ENCODE assay signal across 8 cellular contexts in the genomic region with DNA sequence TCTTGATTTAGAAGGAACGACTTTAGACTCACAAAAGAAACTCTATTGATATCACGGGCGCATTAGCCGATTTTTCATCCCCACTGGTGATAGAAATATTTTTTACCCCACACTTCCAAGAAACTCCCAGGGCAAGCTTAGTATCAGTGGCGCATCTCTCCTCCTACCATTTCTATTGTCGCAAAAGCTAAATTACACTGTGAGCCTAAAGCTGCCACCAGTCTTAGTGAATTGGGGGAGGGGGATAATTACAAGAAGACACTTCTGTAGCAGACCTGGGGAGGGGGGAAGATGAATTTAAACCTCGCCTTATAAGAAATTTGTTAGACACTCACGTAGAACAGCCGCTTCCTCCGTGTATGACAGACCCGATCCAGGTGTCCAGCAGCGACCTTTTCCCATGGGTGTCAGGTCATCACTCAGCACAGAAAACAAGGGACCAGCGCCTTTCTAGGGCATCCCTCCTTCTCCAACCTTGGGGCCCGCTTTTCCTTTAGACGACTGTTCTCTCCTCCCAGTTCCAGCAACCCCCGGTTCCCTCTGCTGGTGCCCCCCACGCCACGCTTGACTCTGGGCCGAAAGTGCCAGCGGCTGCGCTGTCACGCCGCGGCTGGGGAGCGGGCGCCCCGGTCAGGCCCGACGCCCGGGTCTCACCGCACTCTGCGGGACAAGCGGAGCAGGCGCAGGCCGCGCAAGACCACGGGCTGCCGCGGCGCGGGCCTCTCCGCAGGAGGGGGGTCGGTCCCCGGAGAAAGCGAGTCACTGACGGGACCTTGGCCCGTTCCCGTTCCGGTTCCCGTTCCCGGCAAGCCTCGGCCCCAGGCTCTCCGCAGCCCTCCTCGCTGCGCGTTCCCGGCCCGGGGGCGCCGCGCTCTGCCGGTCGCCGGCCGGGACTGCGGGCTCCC. TPM values are rescaled to one million over a fixed set of nuclear protein-coding genes. Genes with fewer than 3 reads are reported as not detected.
DNase-seq lines count a peak whose midpoint lies in the region; ATAC-seq and TF ChIP-seq lines count a peak whose summit lies in the region.

No MANE protein-coding gene starts in this region.

- no peaks in the 10 kb centered on the region for H4K20me1 ChIP-seq in OCI-LY7 (ENCODE audit: insufficient read depth, low read length)

- H3K9me3 ChIP-seq in OCI-LY7 (ENCODE audit: low read length) = no peaks in the 10 kb centered on the region
- no peaks in the 10 kb centered on the region for H3K9me3 ChIP-seq in mesodermal cell (ENCODE audit: control insufficient read depth, low read length)
- H3K9me3 ChIP-seq in tibial nerve = no peaks in the 10 kb centered on the region

- peak overlapping the region; percentile 73 for H3K4me3 ChIP-seq in AG04449 (ENCODE audit: low read depth, low read length)
- peak overlapping the region; percentile 64 for H3K4me3 ChIP-seq in OCI-LY7 (ENCODE audit: low read depth, low read length, poor library complexity, severe bottlenecking)
- peak overlapping the region; percentile 30 to 92 (median 81) for H3K4me3 ChIP-seq in dorsolateral prefrontal cortex
- H3K4me3 ChIP-seq in mesodermal cell (ENCODE audit: extremely low read depth, insufficient read depth, low read length, poor library complexity, severe bottlenecking) = peak overlapping the region; percentile 58
- H3K4me3 ChIP-seq in tibial nerve = peak overlapping the region; percentile 58 to 71 (median 67)

- POLR2A ChIA-PET in AG04449 (lab: Yijun Ruan, JAX) = no interaction called here
- POLR2A ChIA-PET in OCI-LY7 (lab: Charles Lee) = no interaction called here

- CTCF ChIA-PET in AG04449 (lab: Yijun Ruan, JAX) (interaction anchor here (0.9 to 2.9 kb wide), 4 partner anchors 9 to 40 kb away, joined by 3 to 14 read pairs (median 4); no protein-coding TSS in a partner anchor), OCI-LY7 (lab: Charles Lee; ENCODE audit: unreplicated experiment) (no interaction called here)

- DNase-seq in AG04449 (ENCODE audit: low read depth, low spot score) = no peak
- DNase-seq in GM13976 (ENCODE audit: low spot score) = peak; percentile 10
- no peak for DNase-seq in OCI-LY7 (ENCODE audit: low spot score)
- peak in 7 of 10 donors; percentile 27 to 70 (median 48) for DNase-seq in dorsolateral prefrontal cortex
- DNase-seq in tibial nerve (ENCODE audit: low spot score in 2 of 2) = no peak
- DNase-seq in NCI-H2029 (lab: John Stamatoyannopoulos, UW) = no peak

- no peak overlapping the region for H2AFZ ChIP-seq in OCI-LY7 (ENCODE audit: low read length)

- no peak for ATAC-seq in GM21717 (IDR thresholded peaks at IDR 0.05; ENCODE audit: unreplicated experiment)

- no peaks in the 10 kb centered on the region for H3K36me3 ChIP-seq in OCI-LY7 (ENCODE audit: insufficient read depth, low read length)
- peaks cover 15% of the 10 kb centered on the region for H3K36me3 ChIP-seq in mesodermal cell (ENCODE audit: control insufficient read depth, insufficient read depth, low read length)
- no peaks in the 10 kb centered on the region for H3K36me3 ChIP-seq in tibial nerve

- in situ Hi-C loops in GM13976 (cut with MboI; ENCODE audit: low sequenced_read_pairs, unreplicated experiment) = no loop called here

- peaks cover 5% of the 10 kb centered on the region for H3K4me1 ChIP-seq in OCI-LY7 (ENCODE audit: insufficient read depth, low read length, poor library complexity, severe bottlenecking)
- peaks cover 44% of the 10 kb centered on the region for H3K4me1 ChIP-seq in mesodermal cell (ENCODE audit: control insufficient read depth, insufficient read depth, low read length, poor library complexity, severe bottlenecking)
- peaks cover 0 to 45% (median 14%) of the 10 kb centered on the region in 4 donors for H3K4me1 ChIP-seq in tibial nerve

- TF ChIP-seq EP300 in tibial nerve (IDR thresholded peaks at IDR 0.05) = no peak

- no peak for TF ChIP-seq CTCF in AG04449 (IDR thresholded peaks at IDR 0.05; ENCODE audit: insufficient read depth, low read length, missing control alignments)
- TF ChIP-seq CTCF in GM13976 (IDR thresholded peaks at IDR 0.05; ENCODE audit: borderline replicate concordance, control extremely low read depth, extremely low read depth, insufficient read depth, missing control alignments) = no peak
- no peak for TF ChIP-seq CTCF in OCI-LY7 (conservative IDR thresholded peaks at IDR 0.05; ENCODE audit: low read length)
- TF ChIP-seq CTCF in dorsolateral prefrontal cortex (IDR thresholded peaks at IDR 0.05 in 54 of 56, conservative IDR thresholded peaks at IDR 0.05 in 2 of 56; ENCODE audit: low read depth in 1 of 56, partially characterized antibody in 56 of 56) = peak in 8 of 56 donors; percentile 24 to 63 (median 45)
- peak in 1 of 5 experiments; percentile 45 for TF ChIP-seq CTCF in tibial nerve (IDR thresholded peaks at IDR 0.05)

- no peaks in the 10 kb centered on the region for H3K9me2 ChIP-seq in OCI-LY7 (ENCODE audit: insufficient read depth, low read length)

- H3K79me2 ChIP-seq in OCI-LY7 (ENCODE audit: insufficient read depth, low read depth, low read length) = no peaks in the 10 kb centered on the region

- no TSS peak for BruUV-seq in OCI-LY7 (replicated peaks; lab: Mats Ljungman, UMichigan)

- no peaks in the 10 kb centered on the region for H3K27me3 ChIP-seq in dorsolateral prefrontal cortex
- no peaks in the 10 kb centered on the region for H3K27me3 ChIP-seq in tibial nerve

- TF ChIP-seq POLR2A in tibial nerve (IDR thresholded peaks at IDR 0.05) = no peak

- intact Hi-C loops in OCI-LY7 (cut with micrococcal nuclease; ENCODE audit: unreplicated experiment) (no loop called here), dorsolateral prefrontal cortex (cut with DNase I) (loop anchor here (2.0 to 5.0 kb wide), 5 partner anchors 37 to 63 kb away; partner anchors contain the start of gene ZSCAN20 (in 1 of the 2))

- H3K27ac ChIP-seq in OCI-LY7 (ENCODE audit: low read depth, low read length, poor library complexity, severe bottlenecking) (no peak overlapping the region), dorsolateral prefrontal cortex (peak overlapping the region in 52 of 59 donors; percentile 7 to 91 (median 76)), mesodermal cell (ENCODE audit: low read depth, low read length, severe bottlenecking) (peak overlapping the region; percentile 54), tibial nerve (peak overlapping the region in 3 of 4 donors; percentile 44 to 70 (median 69))

- WGBS in mesodermal cell (ENCODE audit: insufficient coverage in 2 of 2), 2 experiments = 1 to 2% methylated on average over 50 to 59 of the region's 66 CpGs
- 8 to 22% methylated on average over 25 to 47 of the region's 66 CpGs for whole genome bisulfite sequencing in tibial nerve, 2 donors

- peak overlapping the region; percentile 63; the same call in 1 of the 2 replicates for H3K4me2 ChIP-seq in OCI-LY7 (ENCODE audit: low read length)

RNA-seq across cellular contexts. Expression of gene PHC2, which starts 0.8 kb away (rescaled TPM):
- total RNA-seq in OCI-LY7 (2014; rRNA removed; shearing (Covaris generic)) = 31.0 and 34.0 TPM in 2 replicates
- total RNA-seq in OCI-LY7 (2022) = 35.0 and 42.1 TPM in 2 replicates
- 100 to 1,000 TPM in 34 of 120 experiments, 10 to 100 TPM in 86; 68.2 to 158 (median 93.1) TPM for total RNA-seq in dorsolateral prefrontal cortex
- 179 TPM for polyA plus RNA-seq in mesodermal cell (2013, experiment 1 of 2)
- polyA plus RNA-seq in mesodermal cell (2013, experiment 2 of 2) = 133 TPM
- total RNA-seq in tibial nerve = 100 to 1,000 TPM; 152 to 458 (median 204) TPM

RNA-seq across cellular contexts. Expression of gene ZSCAN20, which starts 42.3 kb away (rescaled TPM):
- total RNA-seq in OCI-LY7 (2014; rRNA removed; shearing (Covaris generic)) = 3.0 and 4.0 TPM in 2 replicates
- total RNA-seq in OCI-LY7 (2022) (3.6 and 3.9 TPM in 2 replicates), dorsolateral prefrontal cortex (10 to 100 TPM in 20 of 120 experiments, 1 to 10 TPM in 100; 4.8 to 12.9 (median 8.1) TPM), tibial nerve (1 to 10 TPM; 6.9 to 9.4 (median 7.8) TPM)
- polyA plus RNA-seq in mesodermal cell (2013, experiment 1 of 2) = 4.2 TPM
- polyA plus RNA-seq in mesodermal cell (2013, experiment 2 of 2) = 3.3 TPM

Comparison
In these comparisons a context has a peak if more than half of its experiments do, and no peak if none do; other contexts are left out.
1. DNase-seq: peak in GM13976 (single experiment) and dorsolateral prefrontal cortex (7 of 10); none in AG04449 (single experiment), OCI-LY7 (single experiment), tibial nerve (0 of 2) and NCI-H2029 (single experiment).
2. Peak in every context shown above with its lines, with median percentiles within 50 percentile points of each other: H3K4me3 ChIP-seq.